ENCODE assay signal across 8 cellular contexts in the genomic region with DNA sequence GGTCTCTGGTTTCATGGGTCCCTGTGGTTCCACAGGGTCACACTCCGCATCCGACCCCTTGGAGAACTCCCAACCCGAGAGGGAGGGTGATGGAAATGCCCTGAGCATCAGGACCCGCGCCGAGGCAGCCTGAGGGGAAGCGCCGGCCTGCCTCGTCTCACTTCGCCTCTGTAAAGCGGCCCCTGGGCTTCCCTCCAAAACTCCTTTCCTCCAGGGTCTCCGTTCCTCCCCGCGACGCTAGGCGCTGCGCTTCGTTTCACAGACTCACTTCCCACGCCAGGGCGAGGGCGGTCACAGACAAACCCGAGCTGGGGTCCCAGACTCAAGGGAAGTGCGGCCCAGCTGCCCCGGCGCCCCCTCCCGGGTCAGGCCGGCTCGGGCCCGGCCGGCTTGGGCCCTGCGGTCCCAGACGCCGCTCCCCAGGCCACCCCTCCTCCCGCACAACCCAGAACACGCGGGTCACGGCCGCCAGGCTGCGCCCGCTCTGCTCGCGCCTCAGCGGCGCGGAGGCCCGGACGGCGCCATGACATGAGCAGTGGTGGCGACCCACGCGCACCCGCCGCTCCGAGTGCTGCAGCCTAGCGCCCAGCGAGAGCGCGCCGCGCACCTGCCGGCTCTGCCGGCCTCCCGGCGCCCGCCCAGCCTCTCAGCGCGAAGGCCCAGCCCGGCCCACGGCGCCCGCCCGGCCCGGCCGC.
DNase-seq lines count a peak whose midpoint lies in the region; ATAC-seq and TF ChIP-seq lines count a peak whose summit lies in the region.

No MANE protein-coding gene starts in this region.

- H3K9me3 ChIP-seq in tibial artery, result no peaks in the 10 kb centered on the region

- ATAC-seq in GM18909 (IDR thresholded peaks at IDR 0.05; ENCODE audit: poor library complexity, unreplicated experiment), result peak; percentile 49
- ATAC-seq in HG02885 (IDR thresholded peaks at IDR 0.05; ENCODE audit: poor library complexity, unreplicated experiment), result peak; percentile 49

- TF ChIP-seq CTCF in tibial artery (IDR thresholded peaks at IDR 0.05), result no peak

- no peak overlapping the region for H3K27ac ChIP-seq in tibial artery

- peaks cover 0 to 18% of the 10 kb centered on the region in 2 donors for H3K27me3 ChIP-seq in tibial artery

- H3K4me1 ChIP-seq in tibial artery, result peaks cover 0 to 18% (median 9%) of the 10 kb centered on the region in 4 donors

- H3K4me3 ChIP-seq in tibial artery, result peak overlapping the region; percentile 41 to 55

- intact Hi-C loops in tibial artery (cut with DNase I; ENCODE audit: low total_unique reads), result no loop called here

- peak; percentile 48 for DNase-seq in NCI-H69 (lab: John Stamatoyannopoulos, UW)
- DNase-seq in activated T-helper 1 cell treated with anti-CD3 and anti-CD28 coated beads, Interleukin-2, amount 50 U/mL, for 16 hours (ENCODE audit: low read depth in 1 of 2, low spot score in 1 of 2), result peak; percentile 30 to 54
- peak; percentile 38 for DNase-seq in glomerular visceral epithelial cell (ENCODE audit: extremely low spot score)
- DNase-seq in nucleus accumbens (lab: John Stamatoyannopoulos, UW), result peak in 47 of 56 donors; percentile 16 to 76 (median 53)
- DNase-seq in tibial artery, result no peak
- DNase-seq in DMS79 (lab: John Stamatoyannopoulos, UW), result no peak

- H3K36me3 ChIP-seq in tibial artery, result no peaks in the 10 kb centered on the region

Comparison
In these comparisons a context has a peak if more than half of its experiments do, and no peak if none do; other contexts are left out.
1. DNase-seq: peak in NCI-H69 (single experiment), activated T-helper 1 cell treated with anti-CD3 and anti-CD28 coated beads, Interleukin-2, amount 50 U/mL, for 16 hours (2 of 2), glomerular visceral epithelial cell (single experiment) and nucleus accumbens (47 of 56); none in tibial artery (0 of 2) and DMS79 (single experiment).